17 cellular contexts compared by ENCODE assay signal in genomic region chr12:117502633-117503032, GRCh38.
"Had no signal": no experiment of that assay in that cellular context is flagged by ENCODE, and none has a peak within 500 bp of the region (broad histone marks: within the 10 kb centered on the region; RNA-seq: fewer than 3 reads in every experiment).

No MANE protein-coding gene starts in this region.

- H3K27ac Mint-ChIP-seq: activated CD4-positive, alpha-beta memory T cell treated with anti-CD3 and anti-CD28 coated beads for 36 hours; activated naive CD4-positive, alpha-beta T cell treated with anti-CD3 and anti-CD28 coated beads, Interleukin-2, amount 50 U/mL, for 72 hours; activated T-helper 1 cell treated with anti-CD3 and anti-CD28 coated beads, Interleukin-12 subunit alpha, Interleukin-12 subunit beta, Interleukin-2, Interleukin-4 antibody, amounts not matched to agents 30 ng/mL and 10 ng/mL and 1 ng/mL, durations not matched to agents 14 hours and 24 hours and 36 hours; natural killer cell treated with Interleukin-12 subunit alpha and Interleukin-12 subunit beta and Interleukin-15 and Interleukin-18, amount 100 ng/mL, for 72 hours had no signal

- H3K4me3 Mint-ChIP-seq: activated CD4-positive, alpha-beta memory T cell treated with anti-CD3 and anti-CD28 coated beads for 36 hours; activated T-helper 1 cell treated with anti-CD3 and anti-CD28 coated beads, Interleukin-12 subunit alpha, Interleukin-12 subunit beta, Interleukin-2, Interleukin-4 antibody, amounts not matched to agents 30 ng/mL and 10 ng/mL and 1 ng/mL, durations not matched to agents 14 hours and 24 hours and 36 hours; natural killer cell treated with Interleukin-12 subunit alpha and Interleukin-12 subunit beta and Interleukin-15 and Interleukin-18, amount 100 ng/mL, for 72 hours had no signal

- H3K36me3 Mint-ChIP-seq: activated CD4-positive, alpha-beta memory T cell treated with anti-CD3 and anti-CD28 coated beads for 36 hours; activated naive CD4-positive, alpha-beta T cell treated with anti-CD3 and anti-CD28 coated beads, Interleukin-2, amount 50 U/mL, for 72 hours; natural killer cell treated with Interleukin-12 subunit alpha and Interleukin-12 subunit beta and Interleukin-15 and Interleukin-18, amount 100 ng/mL, for 72 hours had no signal

- H3K9me3 ChIP-seq: adrenal gland, gastroesophageal sphincter, neutrophil, vagina had no signal

- H3K36me3 ChIP-seq: adrenal gland, gastroesophageal sphincter, heart left ventricle, neutrophil, tibial nerve, vagina had no signal

- DNase-seq: activated CD4-positive, alpha-beta memory T cell treated with anti-CD3 and anti-CD28 coated beads for 36 hours; activated gamma-delta T cell treated with Interleukin-2 at 50 U/mL for 16 hours; activated T-cell treated with anti-CD3 and anti-CD28 coated beads for 4 hours; adrenal gland; effector CD4-positive, alpha-beta T cell; heart left ventricle; posterior cingulate gyrus; stimulated activated CD4-positive, alpha-beta T cell treated with anti-CD3 and anti-CD28 coated beads, Interleukin-2, amount 100 ng/mL, for 24 hours; stimulated activated naive CD4-positive, alpha-beta T cell treated with Interleukin-2 at 50 U/mL for 16 hours; substantia nigra had no signal

- H3K27me3 Mint-ChIP-seq: activated CD4-positive, alpha-beta memory T cell treated with anti-CD3 and anti-CD28 coated beads for 36 hours had no signal

- ATAC-seq: activated naive CD4-positive, alpha-beta T cell treated with anti-CD3 and anti-CD28 coated beads, Interleukin-2, amount 50 U/mL, for 72 hours; gastroesophageal sphincter; heart left ventricle; natural killer cell treated with Interleukin-12 subunit alpha and Interleukin-12 subunit beta and Interleukin-15 and Interleukin-18, amount 100 ng/mL, for 72 hours had no signal

- H3K27me3 ChIP-seq: adrenal gland, heart left ventricle, tibial nerve, vagina had no signal

- H3K4me3 ChIP-seq: adrenal gland, gastroesophageal sphincter, heart left ventricle, tibial nerve, vagina had no signal

- H3K4me1 ChIP-seq: adrenal gland, gastroesophageal sphincter, tibial nerve, vagina had no signal

- H3K27ac ChIP-seq: adrenal gland, gastroesophageal sphincter, neutrophil, tibial nerve, vagina had no signal

- H3K9me3 Mint-ChIP-seq: activated CD4-positive, alpha-beta memory T cell treated with anti-CD3 and anti-CD28 coated beads for 36 hours had no signal
